8 cellular contexts compared by ENCODE assay signal in the genomic region with DNA sequence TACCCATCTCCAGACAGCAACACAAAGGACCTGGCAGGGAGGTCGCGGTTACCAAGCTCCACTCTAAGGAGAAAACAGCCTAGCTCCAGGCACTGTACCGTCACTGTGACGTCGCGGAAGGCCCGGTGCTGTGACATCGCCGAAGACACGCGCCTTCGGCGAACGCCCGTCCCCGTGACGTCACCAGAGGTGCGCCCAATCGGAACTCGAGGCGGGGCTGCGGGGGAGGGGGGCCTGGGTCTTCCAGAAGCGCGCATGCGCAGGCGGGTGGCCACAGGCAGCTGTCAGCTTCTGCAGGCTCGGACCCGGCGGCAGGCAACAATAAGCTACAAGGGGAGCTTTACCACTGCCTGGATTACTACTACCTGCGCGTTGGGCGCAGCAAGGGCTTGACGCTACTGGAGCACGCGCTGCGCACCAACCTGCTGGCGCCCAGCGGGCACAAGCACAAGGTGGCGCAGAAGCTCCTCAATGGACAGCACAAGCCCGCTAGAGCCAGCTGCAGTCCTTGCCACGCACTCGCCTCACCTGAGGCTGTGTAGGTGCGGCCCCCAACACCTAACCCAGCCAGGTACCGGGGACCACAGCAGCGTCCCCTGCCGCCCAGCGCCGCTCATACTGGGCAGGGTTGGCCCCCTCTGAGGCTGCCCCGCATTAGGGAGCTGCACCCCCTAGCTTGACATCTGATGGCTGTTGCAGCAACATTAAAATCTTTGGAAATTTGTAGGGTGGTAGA.
DNase-seq lines count a peak whose midpoint lies in the region; ATAC-seq and TF ChIP-seq lines count a peak whose summit lies in the region.

No MANE protein-coding gene starts in this region.

- peaks cover 4% of the 10 kb centered on the region for H3K36me3 ChIP-seq in lower lobe of right lung

- H3K27ac ChIP-seq in lower lobe of right lung: peak overlapping the region; percentile 58

- peak; percentile 40 for DNase-seq in EL
- DNase-seq in NCI-H2171 treated with DMSO at 0.1 percent for 48 hours (lab: John Stamatoyannopoulos, UW): peak; percentile 80
- DNase-seq in activated CD8-positive, alpha-beta memory T cell treated with anti-CD3 and anti-CD28 coated beads for 48 hours (ENCODE audit: low read depth in 2 of 3, low spot score in 2 of 3): peak; percentile 66 to 73 (median 73)
- DNase-seq in effector CD8-positive, alpha-beta T cell (lab: John Stamatoyannopoulos, UW): peak; percentile 78
- DNase-seq in lower lobe of right lung: peak; percentile 90
- peak; percentile 78 to 87 for DNase-seq in stimulated activated CD4-positive, alpha-beta T cell treated with anti-CD3 and anti-CD28 coated beads, Interleukin-4, amount 100 ng/mL, for 4 hours

- H3K27me3 ChIP-seq in lower lobe of right lung (ENCODE audit: low read depth): no peaks in the 10 kb centered on the region

- H3K9me3 ChIP-seq in lower lobe of right lung: no peaks in the 10 kb centered on the region

- intact Hi-C loops in lower lobe of right lung (cut with DNase I): no loop called here

- peak; percentile 48 for TF ChIP-seq CTCF in lower lobe of right lung (IDR thresholded peaks at IDR 0.05)

- ATAC-seq in HG02588 (IDR thresholded peaks at IDR 0.05; ENCODE audit: unreplicated experiment) (peak; percentile 51), lower lobe of right lung (peak; percentile 92), HG02571 (IDR thresholded peaks at IDR 0.05; ENCODE audit: unreplicated experiment) (no peak)

- peaks cover 11% of the 10 kb centered on the region for H3K4me1 ChIP-seq in lower lobe of right lung

- peak overlapping the region; percentile 60 for H3K4me3 ChIP-seq in lower lobe of right lung

Comparison
In these comparisons a context has a peak if more than half of its experiments do, and no peak if none do; other contexts are left out.
1. DNase-seq: peak in every context shown above with its lines; median percentile 90 in lower lobe of right lung; 82 in stimulated activated CD4-positive, alpha-beta T cell treated with anti-CD3 and anti-CD28 coated beads, Interleukin-4, amount 100 ng/mL, for 4 hours; 80 in NCI-H2171 treated with DMSO at 0.1 percent for 48 hours; 78 in effector CD8-positive, alpha-beta T cell; 73 in activated CD8-positive, alpha-beta memory T cell treated with anti-CD3 and anti-CD28 coated beads for 48 hours; 40 in EL.